In the genomic region with DNA sequence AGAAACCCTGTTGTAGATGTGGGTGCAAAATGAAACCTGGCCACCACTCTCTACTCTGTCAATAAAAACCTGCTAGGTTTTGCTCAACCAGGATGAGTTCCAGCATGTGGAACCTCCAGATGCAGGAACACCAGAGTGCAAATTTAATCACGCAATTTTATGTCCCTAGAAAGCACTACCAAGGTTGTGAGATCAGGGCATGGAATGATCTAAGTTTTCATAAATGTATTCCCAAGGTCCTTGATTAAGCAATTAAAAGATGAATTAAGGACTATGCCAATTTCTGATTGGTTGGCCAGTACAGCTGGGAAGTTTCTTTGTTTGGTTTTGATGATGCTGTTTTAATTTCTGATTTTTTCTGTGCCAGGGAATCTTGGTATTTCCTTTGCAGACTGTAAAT, we compare ENCODE assay signal across 8 cellular contexts.
"Had no signal": no experiment of that assay in that cellular context is flagged by ENCODE, and none has a peak within 500 bp of the region (broad histone marks: within the 10 kb centered on the region; RNA-seq: fewer than 3 reads in every experiment).

No MANE protein-coding gene starts in this region.

- H3K27ac ChIP-seq: GM23248 had no signal

- H3K9ac ChIP-seq: GM23248 had no signal

- H3K4me3 ChIP-seq: GM23248, HAP-1, K562 had no signal

- ATAC-seq: HCT116, K562 had no signal

- H3K4me1 ChIP-seq: HAP-1 had no signal

- DNase-seq: GM23248, GOT3, H7, HFFc6, IMR-90 had no signal

- H3K9me3 ChIP-seq: HAP-1 had no signal

- H2AFZ ChIP-seq: GM23248 had no signal

- H3K36me3 ChIP-seq: HAP-1 had no signal
